8 cellular contexts compared by ENCODE assay signal in genomic region chr11:45885274-45885920, GRCh38. TPM values are rescaled to one million over a fixed set of nuclear protein-coding genes. Genes with fewer than 3 reads are reported as not detected.
DNase-seq lines count a peak whose midpoint lies in the region; ATAC-seq and TF ChIP-seq lines count a peak whose summit lies in the region.

Gene MAPK8IP1, plus strand, starts transcription at chr11:45885651. Its CDS starts 170 bp downstream, at chr11:45885821.

- no peaks in the 10 kb centered on the region; the same call in 1 of the 2 replicates for H3K36me3 ChIP-seq in ES-I3 (ENCODE audit: insufficient read depth, low read length)

- H3K4me1 ChIP-seq in ES-I3 (ENCODE audit: insufficient read depth, low read length), result no peaks in the 10 kb centered on the region

- H3K27me3 ChIP-seq in dorsolateral prefrontal cortex, result no peaks in the 10 kb centered on the region

- peak within 1 kb of the TSS in 51 of 59 donors; percentile 3 to 92 (median 77) for H3K27ac ChIP-seq in dorsolateral prefrontal cortex

- peak; percentile 64 for DNase-seq in NCI-H2227 treated with DMSO at 0.1 percent for 48 hours (lab: John Stamatoyannopoulos, UW)
- DNase-seq in activated CD4-positive, alpha-beta T cell treated with anti-CD3 and anti-CD28 coated beads for 48 hours, result peak; percentile 59
- DNase-seq in dorsolateral prefrontal cortex, result peak in 2 of 10 donors; percentile 56 to 70
- DNase-seq in medulla oblongata (ENCODE audit: extremely low spot score), result peak; percentile 49
- DNase-seq in stimulated activated CD8-positive, alpha-beta memory T cell treated with anti-CD3 and anti-CD28 coated beads, Interleukin-12 subunit alpha, Interleukin-12 subunit beta, amount 100 ng/mL, for 4 hours (ENCODE audit: low read depth), result peak; percentile 42
- no peak for DNase-seq in cerebellar nuclear complex (lab: John Stamatoyannopoulos, UW)

- peak within 1 kb of the TSS; percentile 34 to 75 (median 65) for H3K4me3 ChIP-seq in dorsolateral prefrontal cortex

- no peak for TF ChIP-seq CTCF in dorsolateral prefrontal cortex (IDR thresholded peaks at IDR 0.05 in 54 of 56, conservative IDR thresholded peaks at IDR 0.05 in 2 of 56; ENCODE audit: low read depth in 1 of 56, partially characterized antibody in 56 of 56)

- ATAC-seq in HG02642 (IDR thresholded peaks at IDR 0.05; ENCODE audit: poor library complexity, unreplicated experiment), result peak; percentile 65

- H3K9ac ChIP-seq in ES-I3 (ENCODE audit: low read depth, low read length), result peak within 1 kb of the TSS; percentile 71

- H3K9me3 ChIP-seq in ES-I3 (ENCODE audit: control insufficient read depth, insufficient read depth, low read length), result no peaks in the 10 kb centered on the region

- intact Hi-C loops in dorsolateral prefrontal cortex (cut with DNase I), result no loop called here

RNA-seq across cellular contexts. Expression of gene MAPK8IP1, which starts in this region (rescaled TPM):
- total RNA-seq in dorsolateral prefrontal cortex, result 100 to 1,000 TPM; 164 to 333 (median 223) TPM

Comparison
In these comparisons a context has a peak if more than half of its experiments do, and no peak if none do; other contexts are left out.
1. DNase-seq: peak in NCI-H2227 treated with DMSO at 0.1 percent for 48 hours (single experiment), activated CD4-positive, alpha-beta T cell treated with anti-CD3 and anti-CD28 coated beads for 48 hours (single experiment), medulla oblongata (single experiment) and stimulated activated CD8-positive, alpha-beta memory T cell treated with anti-CD3 and anti-CD28 coated beads, Interleukin-12 subunit alpha, Interleukin-12 subunit beta, amount 100 ng/mL, for 4 hours (single experiment); none in cerebellar nuclear complex (0 of 2).